In the genomic region with DNA sequence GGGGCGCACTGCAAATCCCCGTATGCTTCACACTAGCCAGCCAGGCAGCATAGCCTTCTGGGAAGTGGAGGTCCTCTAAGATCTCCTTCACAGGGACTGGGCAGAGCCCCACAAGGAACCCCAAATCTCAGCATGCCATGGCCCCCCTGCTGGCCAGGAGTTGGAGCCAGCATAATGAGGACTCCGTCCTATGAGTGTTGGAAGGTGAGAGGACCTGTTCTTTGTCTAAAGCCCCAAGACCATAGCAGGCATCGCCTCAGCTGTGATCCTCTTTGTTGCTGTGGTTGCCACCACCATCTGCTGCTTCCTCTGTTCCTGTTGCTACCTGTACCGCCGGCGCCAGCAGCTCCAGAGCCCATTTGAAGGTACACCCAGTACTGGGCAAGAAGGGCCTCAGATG, we compare ENCODE assay signal across 29 cellular contexts. TPM values are rescaled to one million over a fixed set of nuclear protein-coding genes. Genes with fewer than 3 reads are reported as not detected.
DNase-seq lines count a peak whose midpoint lies in the region; ATAC-seq and TF ChIP-seq lines count a peak whose summit lies in the region.
"Had no signal": no experiment of that assay in that cellular context is flagged by ENCODE, and none has a peak within 500 bp of the region (broad histone marks: within the 10 kb centered on the region; RNA-seq: fewer than 3 reads in every experiment).

No MANE protein-coding gene starts in this region.

- no peak overlapping the region for H3K27ac Mint-ChIP-seq in activated CD8-positive, alpha-beta T cell treated with anti-CD3 and anti-CD28 coated beads, Interleukin-2, amount 10 ng/mL, durations not matched to agents 7 days and 5 days
- H3K27ac Mint-ChIP-seq: endodermal cell; stimulated activated naive CD8-positive, alpha-beta T cell treated with anti-CD3 and anti-CD28 coated beads, Interleukin-15, Interleukin-2, amounts not matched to agents 100 ng/mL and 50 ng/mL, for 24 hours had no signal

- no peak for TF ChIP-seq CTCF in left ventricle myocardium inferior (IDR thresholded peaks at IDR 0.05; ENCODE audit: borderline replicate concordance)

- H3K36me3 ChIP-seq in left ventricle myocardium inferior = peaks cover 10% of the 10 kb centered on the region
- H3K36me3 ChIP-seq: BLaER1 treated with 17β-estradiol and CSF1 and Interleukin-3, amounts not matched to agents 10 nM and 100 nM; colonic mucosa; upper lobe of right lung had no signal

- POLR2A ChIA-PET in activated CD8-positive, alpha-beta T cell treated with anti-CD3 and anti-CD28 coated beads, Interleukin-2, amount 10 ng/mL, durations not matched to agents 7 days and 5 days (lab: Charles Lee) = interaction anchor here (0.6 kb wide), 1 partner anchor 11 kb away, joined by 3 read pairs; no protein-coding TSS in a partner anchor

- no peak for ATAC-seq in left ventricle myocardium superior
- ATAC-seq in activated CD8-positive, alpha-beta T cell treated with anti-CD3 and anti-CD28 coated beads, Interleukin-2, amount 10 ng/mL, durations not matched to agents 7 days and 5 days = no peak
- ATAC-seq: left colon, upper lobe of right lung had no signal

- H3K4me3 ChIP-seq in left ventricle myocardium inferior = peak overlapping the region; percentile 93
- H3K4me3 ChIP-seq: BLaER1 treated with 17β-estradiol and CSF1 and Interleukin-3, amounts not matched to agents 10 nM and 100 nM; colonic mucosa; upper lobe of right lung had no signal

- peaks cover 9% of the 10 kb centered on the region for H3K4me1 Mint-ChIP-seq in activated CD8-positive, alpha-beta T cell treated with anti-CD3 and anti-CD28 coated beads, Interleukin-2, amount 10 ng/mL, durations not matched to agents 7 days and 5 days (ENCODE audit: low read depth)

- intact Hi-C loops in left ventricle myocardium inferior (cut with micrococcal nuclease) (no loop called here), left ventricle myocardium superior (cut with micrococcal nuclease) (no loop called here), posterior vena cava (cut with DNase I) (loop anchor here in 1 of 2 donors (5.0 kb wide), 1 partner anchor 82 kb away; no protein-coding TSS in a partner anchor)

- no peak overlapping the region for H3K4me3 Mint-ChIP-seq in activated CD8-positive, alpha-beta T cell treated with anti-CD3 and anti-CD28 coated beads, Interleukin-2, amount 10 ng/mL, durations not matched to agents 7 days and 5 days

- no peaks in the 10 kb centered on the region for H3K36me3 Mint-ChIP-seq in activated CD8-positive, alpha-beta T cell treated with anti-CD3 and anti-CD28 coated beads, Interleukin-2, amount 10 ng/mL, durations not matched to agents 7 days and 5 days (ENCODE audit: low read depth)
- H3K36me3 Mint-ChIP-seq: naive B cell had no signal

- no peaks in the 10 kb centered on the region for H3K9me3 Mint-ChIP-seq in activated CD8-positive, alpha-beta T cell treated with anti-CD3 and anti-CD28 coated beads, Interleukin-2, amount 10 ng/mL, durations not matched to agents 7 days and 5 days (ENCODE audit: insufficient read depth)
- H3K9me3 Mint-ChIP-seq: endodermal cell; stimulated activated naive CD8-positive, alpha-beta T cell treated with anti-CD3 and anti-CD28 coated beads, Interleukin-15, Interleukin-2, amounts not matched to agents 100 ng/mL and 50 ng/mL, for 24 hours had no signal

- no peaks in the 10 kb centered on the region for H3K27me3 ChIP-seq in left ventricle myocardium inferior (ENCODE audit: low read depth)

- H3K27ac ChIP-seq in left ventricle myocardium inferior (replicated peaks) = peak overlapping the region; percentile 90
- H3K27ac ChIP-seq: BLaER1 treated with 17β-estradiol and CSF1 and Interleukin-3, amounts not matched to agents 10 nM and 100 nM; colonic mucosa; upper lobe of right lung had no signal

- no peak for DNase-seq in left ventricle myocardium inferior
- DNase-seq in left ventricle myocardium superior = no peak
- DNase-seq in cerebellum (ENCODE audit: low spot score) = peak; percentile 43
- DNase-seq in posterior vena cava (ENCODE audit: low spot score) = peak; percentile 45
- no peak for DNase-seq in activated CD8-positive, alpha-beta T cell treated with anti-CD3 and anti-CD28 coated beads, Interleukin-2, amount 10 ng/mL, durations not matched to agents 7 days and 5 days
- DNase-seq in HuH-7.5 (ENCODE audit: low spot score) = no peak
- no peak for DNase-seq in AML-193 (lab: John Stamatoyannopoulos, UW)
- no peak for DNase-seq in NAMALWA (ENCODE audit: low spot score)
- DNase-seq: activated naive CD4-positive, alpha-beta T cell treated with anti-CD3 and anti-CD28 coated beads, Interleukin-2, amount 50 U/mL, for 16 hours; Calu3; colonic mucosa; EL; endodermal cell; glutamatergic neuron; GOT3; left colon; mesendoderm; naive B cell; NCI-H1092; NCI-H2029; NCI-H226; NCI-H748 treated with DMSO at 0.1 percent for 48 hours; SIG-M5; stimulated activated CD4-positive, alpha-beta T cell treated with anti-CD3 and anti-CD28 coated beads, Interleukin-4, amount 100 ng/mL, for 4 hours; T-helper 1 cell; upper lobe of right lung had no signal

- CTCF ChIA-PET in activated CD8-positive, alpha-beta T cell treated with anti-CD3 and anti-CD28 coated beads, Interleukin-2, amount 10 ng/mL, durations not matched to agents 7 days and 5 days (lab: Charles Lee) = interaction anchor here (1.0 to 2.1 kb wide), 2 partner anchors 24 to 82 kb away, joined by 3 to 6 read pairs; no protein-coding TSS in a partner anchor

- H3K9me3 ChIP-seq in left ventricle myocardium inferior (replicated peaks) = no peaks in the 10 kb centered on the region
- H3K9me3 ChIP-seq: BLaER1 treated with 17β-estradiol and CSF1 and Interleukin-3, amounts not matched to agents 10 nM and 100 nM; colonic mucosa; upper lobe of right lung had no signal

- peaks cover 46% of the 10 kb centered on the region for H3K27me3 Mint-ChIP-seq in activated CD8-positive, alpha-beta T cell treated with anti-CD3 and anti-CD28 coated beads, Interleukin-2, amount 10 ng/mL, durations not matched to agents 7 days and 5 days (ENCODE audit: low read depth)

- H3K4me1 ChIP-seq in left ventricle myocardium inferior = peaks cover 57% of the 10 kb centered on the region

RNA-seq across cellular contexts. Expression of gene SHISA4, which starts 1.5 kb away (rescaled TPM):
- 191 TPM for total RNA-seq in left ventricle myocardium inferior
- total RNA-seq in left ventricle myocardium superior = 129 TPM
- total RNA-seq in cerebellum = 22.0 TPM
- total RNA-seq in posterior vena cava = 10 to 100 TPM; 33.7 to 44.4 TPM
- under 1 TPM in 1 of 2 experiments, not detected in 1; 0.55 TPM for total RNA-seq in activated CD8-positive, alpha-beta T cell treated with anti-CD3 and anti-CD28 coated beads, Interleukin-2, amount 10 ng/mL, durations not matched to agents 7 days and 5 days
- total RNA-seq: OCI-LY7 had no signal

RNA-seq across cellular contexts. Expression of gene LMOD1, which starts 56.1 kb away (rescaled TPM):
- 9.2 TPM for total RNA-seq in left ventricle myocardium inferior
- 8.0 TPM for total RNA-seq in left ventricle myocardium superior
- total RNA-seq in cerebellum = 0.64 TPM
- total RNA-seq in posterior vena cava = 100 to 1,000 TPM; 297 to 440 TPM
- not detected for total RNA-seq in activated CD8-positive, alpha-beta T cell treated with anti-CD3 and anti-CD28 coated beads, Interleukin-2, amount 10 ng/mL, durations not matched to agents 7 days and 5 days
- total RNA-seq: Calu3, OCI-LY7 had no signal

Comparison
In these comparisons a context has a peak if more than half of its experiments do, and no peak if none do; other contexts are left out.
1. DNase-seq: peak in cerebellum (single experiment) and posterior vena cava (single experiment); none in left ventricle myocardium inferior (single experiment), left ventricle myocardium superior (single experiment), activated CD8-positive, alpha-beta T cell treated with anti-CD3 and anti-CD28 coated beads, Interleukin-2, amount 10 ng/mL, durations not matched to agents 7 days and 5 days (single experiment), HuH-7.5 (single experiment), AML-193 (0 of 2) and NAMALWA (single experiment).
2. RNA of gene SHISA4, which starts 1.5 kb away (total RNA-seq): 191 TPM in left ventricle myocardium inferior (single experiment), 129 TPM in left ventricle myocardium superior (single experiment), 33.7 to 44.4 TPM in posterior vena cava and 22.0 TPM in cerebellum (single experiment); 0.55 TPM in activated CD8-positive, alpha-beta T cell treated with anti-CD3 and anti-CD28 coated beads, Interleukin-2, amount 10 ng/mL, durations not matched to agents 7 days and 5 days; every median in the first group is over 10 times any median in the second.
3. RNA of gene LMOD1, which starts 56.1 kb away (total RNA-seq): 297 to 440 TPM in posterior vena cava; 9.2 TPM in left ventricle myocardium inferior (single experiment), 8.0 TPM in left ventricle myocardium superior (single experiment), 0.64 TPM in cerebellum (single experiment) and not detected in activated CD8-positive, alpha-beta T cell treated with anti-CD3 and anti-CD28 coated beads, Interleukin-2, amount 10 ng/mL, durations not matched to agents 7 days and 5 days; every median in the first group is over 10 times any median in the second.